1 cellular context compared by ENCODE assay signal in the genomic region with DNA sequence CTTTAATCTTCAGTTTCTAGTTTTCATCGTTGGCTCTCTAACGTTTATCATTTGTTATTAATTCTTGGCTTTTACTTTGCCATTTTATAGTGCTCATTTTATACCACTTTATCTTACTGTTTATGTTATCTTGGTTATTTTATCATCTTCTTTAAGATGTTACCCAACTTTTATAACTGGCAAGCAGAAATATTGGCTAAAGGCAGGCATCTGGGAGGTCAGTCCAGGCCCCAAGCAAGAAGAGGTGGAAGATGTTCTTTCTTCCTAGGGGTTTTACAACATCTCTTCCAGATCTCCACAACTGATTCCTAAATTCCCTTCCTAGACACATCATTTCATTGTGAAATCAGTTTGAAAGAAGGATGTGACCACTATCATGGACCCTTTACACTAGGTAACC.
TF ChIP-seq lines count a peak whose summit lies in the region.

No MANE protein-coding gene starts in this region.

TF ChIP-seq in liver, 16 proteins besides CTCF, POLR2A, EP300 and RAD21 (continued from another document):
- TF ChIP-seq, protein P1, sequence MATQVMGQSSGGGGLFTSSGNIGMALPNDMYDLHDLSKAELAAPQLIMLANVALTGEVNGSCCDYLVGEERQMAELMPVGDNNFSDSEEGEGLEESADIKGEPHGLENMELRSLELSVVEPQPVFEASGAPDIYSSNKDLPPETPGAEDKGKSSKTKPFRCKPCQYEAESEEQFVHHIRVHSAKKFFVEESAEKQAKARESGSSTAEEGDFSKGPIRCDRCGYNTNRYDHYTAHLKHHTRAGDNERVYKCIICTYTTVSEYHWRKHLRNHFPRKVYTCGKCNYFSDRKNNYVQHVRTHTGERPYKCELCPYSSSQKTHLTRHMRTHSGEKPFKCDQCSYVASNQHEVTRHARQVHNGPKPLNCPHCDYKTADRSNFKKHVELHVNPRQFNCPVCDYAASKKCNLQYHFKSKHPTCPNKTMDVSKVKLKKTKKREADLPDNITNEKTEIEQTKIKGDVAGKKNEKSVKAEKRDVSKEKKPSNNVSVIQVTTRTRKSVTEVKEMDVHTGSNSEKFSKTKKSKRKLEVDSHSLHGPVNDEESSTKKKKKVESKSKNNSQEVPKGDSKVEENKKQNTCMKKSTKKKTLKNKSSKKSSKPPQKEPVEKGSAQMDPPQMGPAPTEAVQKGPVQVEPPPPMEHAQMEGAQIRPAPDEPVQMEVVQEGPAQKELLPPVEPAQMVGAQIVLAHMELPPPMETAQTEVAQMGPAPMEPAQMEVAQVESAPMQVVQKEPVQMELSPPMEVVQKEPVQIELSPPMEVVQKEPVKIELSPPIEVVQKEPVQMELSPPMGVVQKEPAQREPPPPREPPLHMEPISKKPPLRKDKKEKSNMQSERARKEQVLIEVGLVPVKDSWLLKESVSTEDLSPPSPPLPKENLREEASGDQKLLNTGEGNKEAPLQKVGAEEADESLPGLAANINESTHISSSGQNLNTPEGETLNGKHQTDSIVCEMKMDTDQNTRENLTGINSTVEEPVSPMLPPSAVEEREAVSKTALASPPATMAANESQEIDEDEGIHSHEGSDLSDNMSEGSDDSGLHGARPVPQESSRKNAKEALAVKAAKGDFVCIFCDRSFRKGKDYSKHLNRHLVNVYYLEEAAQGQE (IDR thresholded peaks at IDR 0.05) = no peak
- TF ChIP-seq, protein P2, sequence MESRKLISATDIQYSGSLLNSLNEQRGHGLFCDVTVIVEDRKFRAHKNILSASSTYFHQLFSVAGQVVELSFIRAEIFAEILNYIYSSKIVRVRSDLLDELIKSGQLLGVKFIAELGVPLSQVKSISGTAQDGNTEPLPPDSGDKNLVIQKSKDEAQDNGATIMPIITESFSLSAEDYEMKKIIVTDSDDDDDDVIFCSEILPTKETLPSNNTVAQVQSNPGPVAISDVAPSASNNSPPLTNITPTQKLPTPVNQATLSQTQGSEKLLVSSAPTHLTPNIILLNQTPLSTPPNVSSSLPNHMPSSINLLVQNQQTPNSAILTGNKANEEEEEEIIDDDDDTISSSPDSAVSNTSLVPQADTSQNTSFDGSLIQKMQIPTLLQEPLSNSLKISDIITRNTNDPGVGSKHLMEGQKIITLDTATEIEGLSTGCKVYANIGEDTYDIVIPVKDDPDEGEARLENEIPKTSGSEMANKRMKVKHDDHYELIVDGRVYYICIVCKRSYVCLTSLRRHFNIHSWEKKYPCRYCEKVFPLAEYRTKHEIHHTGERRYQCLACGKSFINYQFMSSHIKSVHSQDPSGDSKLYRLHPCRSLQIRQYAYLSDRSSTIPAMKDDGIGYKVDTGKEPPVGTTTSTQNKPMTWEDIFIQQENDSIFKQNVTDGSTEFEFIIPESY (IDR thresholded peaks at IDR 0.05) = no peak
- TF ChIP-seq YY1 (IDR thresholded peaks at IDR 0.05) (no peak), HNF4G (IDR thresholded peaks at IDR 0.05) (no peak), JUND (IDR thresholded peaks at IDR 0.05) (no peak), TAF1 (conservative IDR thresholded peaks at IDR 0.05) (no peak), NR2F2 (IDR thresholded peaks at IDR 0.05) (no peak), FOXA1 (IDR thresholded peaks at IDR 0.05) (no peak), HNF4A (conservative IDR thresholded peaks at IDR 0.05) (no peak)
- TF ChIP-seq, protein P3, sequence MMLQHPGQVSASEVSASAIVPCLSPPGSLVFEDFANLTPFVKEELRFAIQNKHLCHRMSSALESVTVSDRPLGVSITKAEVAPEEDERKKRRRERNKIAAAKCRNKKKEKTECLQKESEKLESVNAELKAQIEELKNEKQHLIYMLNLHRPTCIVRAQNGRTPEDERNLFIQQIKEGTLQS (IDR thresholded peaks at IDR 0.05) = no peak
